In the genomic region with DNA sequence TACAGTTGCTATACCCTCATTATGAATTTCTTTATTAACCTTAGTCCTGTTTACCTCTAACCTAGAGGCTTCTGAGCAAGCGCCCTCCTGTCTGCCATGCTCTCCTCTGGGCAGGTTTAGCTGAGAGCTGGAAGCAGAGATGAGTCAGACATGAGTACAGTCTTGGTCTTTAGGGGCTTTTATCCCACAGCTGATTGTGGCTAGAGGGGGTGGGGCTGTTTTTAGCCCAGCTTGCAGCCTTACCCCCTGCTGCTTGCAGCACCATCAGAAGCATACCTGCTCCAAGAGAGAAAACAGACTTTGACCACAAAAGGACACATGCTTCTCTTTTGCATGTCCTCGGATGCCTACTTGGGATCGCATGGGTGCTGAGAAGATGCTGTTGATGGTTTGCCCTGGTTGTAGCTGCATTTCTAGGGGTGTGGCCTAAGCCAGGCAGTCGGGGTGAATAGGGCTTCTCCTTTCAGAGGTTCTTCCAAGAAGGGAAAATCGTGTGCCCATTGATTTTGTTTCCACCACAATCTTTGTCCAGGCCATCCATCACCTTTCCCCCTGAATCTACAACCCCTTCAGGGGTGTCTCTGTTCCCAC, we compare ENCODE assay signal across 12 cellular contexts.
DNase-seq lines count a peak whose midpoint lies in the region; ATAC-seq and TF ChIP-seq lines count a peak whose summit lies in the region.
"Had no signal": no experiment of that assay in that cellular context is flagged by ENCODE, and none has a peak within 500 bp of the region (broad histone marks: within the 10 kb centered on the region; RNA-seq: fewer than 3 reads in every experiment).

No MANE protein-coding gene starts in this region.

- POLR2A ChIA-PET in CD8-positive, alpha-beta T cell (lab: Charles Lee), result interaction anchor here (1.0 to 1.5 kb wide), 2 partner anchors 8 to 319 kb away, joined by 3 to 5 read pairs; no protein-coding TSS in a partner anchor

- H3K9me3 ChIP-seq in CD8-positive, alpha-beta T cell (ENCODE audit: low read length), result no peaks in the 10 kb centered on the region
- no peaks in the 10 kb centered on the region for H3K9me3 ChIP-seq in WERI-Rb-1 (ENCODE audit: severe bottlenecking)
- H3K9me3 ChIP-seq in endodermal cell (ENCODE audit: control insufficient read depth, low read length), result peaks cover 15% of the 10 kb centered on the region
- H3K9me3 ChIP-seq: upper lobe of right lung had no signal

- H3K4me1 ChIP-seq in CD8-positive, alpha-beta T cell (ENCODE audit: insufficient read depth, low read length), result peaks cover 8% of the 10 kb centered on the region
- no peaks in the 10 kb centered on the region for H3K4me1 ChIP-seq in endodermal cell (ENCODE audit: control insufficient read depth, insufficient read depth, low read length)
- H3K4me1 ChIP-seq: upper lobe of right lung had no signal

- CTCF ChIA-PET in CD8-positive, alpha-beta T cell (lab: Charles Lee), result interaction anchor here (0.9 to 6.2 kb wide), 3 partner anchors 8 to 149 kb away, joined by 3 to 41 read pairs (median 15); no protein-coding TSS in a partner anchor

- no peak overlapping the region for H3K4me3 Mint-ChIP-seq in CD8-positive, alpha-beta T cell
- H3K4me3 Mint-ChIP-seq in endodermal cell, result no peak overlapping the region
- H3K4me3 Mint-ChIP-seq: CD4-positive, CD25-positive, alpha-beta regulatory T cell; neural crest cell had no signal

- H3K27ac ChIP-seq in CD8-positive, alpha-beta T cell (ENCODE audit: low read depth, low read length), result no peak overlapping the region
- peak overlapping the region; percentile 81 for H3K27ac ChIP-seq in WERI-Rb-1
- no peak overlapping the region for H3K27ac ChIP-seq in endodermal cell (ENCODE audit: low read depth, low read length)
- H3K27ac ChIP-seq: upper lobe of right lung had no signal

- no peaks in the 10 kb centered on the region for H3K27me3 ChIP-seq in CD8-positive, alpha-beta T cell (ENCODE audit: insufficient read depth, low read length)
- H3K27me3 ChIP-seq in WERI-Rb-1 (ENCODE audit: insufficient read depth, low read depth, severe bottlenecking) (no peaks in the 10 kb centered on the region), endodermal cell (ENCODE audit: control insufficient read depth, insufficient read depth, low read length, poor library complexity, severe bottlenecking) (no peaks in the 10 kb centered on the region)
- H3K27me3 ChIP-seq: upper lobe of right lung had no signal

- no peaks in the 10 kb centered on the region for H3K27me3 Mint-ChIP-seq in CD8-positive, alpha-beta T cell (ENCODE audit: low read depth)
- H3K27me3 Mint-ChIP-seq in endodermal cell (ENCODE audit: insufficient read depth), result no peaks in the 10 kb centered on the region
- H3K27me3 Mint-ChIP-seq: CD4-positive, CD25-positive, alpha-beta regulatory T cell had no signal

- no peak for TF ChIP-seq CTCF in CD8-positive, alpha-beta T cell (IDR thresholded peaks at IDR 0.05)
- TF ChIP-seq CTCF in WERI-Rb-1 (IDR thresholded peaks at IDR 0.05; ENCODE audit: low read depth, low read length) (no peak), endodermal cell (conservative IDR thresholded peaks at IDR 0.05) (no peak)

- no peaks in the 10 kb centered on the region for H3K9me3 Mint-ChIP-seq in CD8-positive, alpha-beta T cell
- H3K9me3 Mint-ChIP-seq in endodermal cell, result peaks cover 12% of the 10 kb centered on the region
- H3K9me3 Mint-ChIP-seq: CD4-positive, CD25-positive, alpha-beta regulatory T cell had no signal

- no peak overlapping the region for H3K9ac ChIP-seq in endodermal cell (ENCODE audit: extremely low read depth, low read length, poor library complexity, severe bottlenecking)

- intact Hi-C loops in CD8-positive, alpha-beta T cell (cut with DNase I, micrococcal nuclease), result no loop called here

- WGBS in endodermal cell (ENCODE audit: insufficient coverage in 1 of 2, insufficient read length in 1 of 2), 2 experiments, result 73 to 87% methylated on average over 3 to 5 of the region's 5 CpGs

- no peak overlapping the region for H3K27ac Mint-ChIP-seq in CD8-positive, alpha-beta T cell
- no peak overlapping the region for H3K27ac Mint-ChIP-seq in endodermal cell
- H3K27ac Mint-ChIP-seq: CD4-positive, CD25-positive, alpha-beta regulatory T cell had no signal

- H3K4me3 ChIP-seq in CD8-positive, alpha-beta T cell (ENCODE audit: low read depth, low read length), result no peak overlapping the region
- no peak overlapping the region for H3K4me3 ChIP-seq in WERI-Rb-1 (ENCODE audit: low read depth, low read length)
- no peak overlapping the region for H3K4me3 ChIP-seq in endodermal cell (ENCODE audit: low read length)
- H3K4me3 ChIP-seq: upper lobe of right lung had no signal

- H3K36me3 ChIP-seq in CD8-positive, alpha-beta T cell (ENCODE audit: insufficient read depth, low read length), result no peaks in the 10 kb centered on the region
- H3K36me3 ChIP-seq in WERI-Rb-1 (no peaks in the 10 kb centered on the region), endodermal cell (ENCODE audit: control insufficient read depth, insufficient read depth, low read length) (no peaks in the 10 kb centered on the region)
- H3K36me3 ChIP-seq: upper lobe of right lung had no signal

- ATAC-seq in CD8-positive, alpha-beta T cell, result peak; percentile 94
- ATAC-seq in GM19463 (IDR thresholded peaks at IDR 0.05; ENCODE audit: unreplicated experiment) (peak; percentile 67), HG02642 (IDR thresholded peaks at IDR 0.05; ENCODE audit: poor library complexity, unreplicated experiment) (no peak), HG02981 (IDR thresholded peaks at IDR 0.05; ENCODE audit: unreplicated experiment) (no peak)
- ATAC-seq: upper lobe of right lung had no signal

- DNase-seq in CD8-positive, alpha-beta T cell, result peak in 6 of 7 experiments; percentile 24 to 76 (median 53)
- DNase-seq in WERI-Rb-1 (peak; percentile 68), endodermal cell (peak; percentile 61), cerebellar cortex (ENCODE audit: low spot score) (no peak), H4 (ENCODE audit: low spot score) (no peak)
- DNase-seq: CD4-positive, CD25-positive, alpha-beta regulatory T cell; NCI-H2029 treated with DMSO at 0.1 percent for 48 hours; upper lobe of right lung had no signal

- peaks cover 8% of the 10 kb centered on the region for H3K4me1 Mint-ChIP-seq in CD8-positive, alpha-beta T cell (ENCODE audit: low read depth)
- peaks cover 11% of the 10 kb centered on the region for H3K4me1 Mint-ChIP-seq in endodermal cell
- H3K4me1 Mint-ChIP-seq: neural crest cell had no signal

- no peaks in the 10 kb centered on the region for H3K36me3 Mint-ChIP-seq in CD8-positive, alpha-beta T cell
- no peaks in the 10 kb centered on the region for H3K36me3 Mint-ChIP-seq in endodermal cell (ENCODE audit: low read depth)
- H3K36me3 Mint-ChIP-seq: CD4-positive, CD25-positive, alpha-beta regulatory T cell had no signal

Comparison
In these comparisons a context has a peak if more than half of its experiments do, and no peak if none do; other contexts are left out.
1. ATAC-seq: peak in CD8-positive, alpha-beta T cell (single experiment) and GM19463 (single experiment); none in HG02642 (single experiment) and HG02981 (single experiment).
2. DNase-seq: peak in CD8-positive, alpha-beta T cell (6 of 7), WERI-Rb-1 (single experiment) and endodermal cell (single experiment); none in cerebellar cortex (single experiment) and H4 (single experiment).